8 cellular contexts compared by ENCODE assay signal in the genomic region with DNA sequence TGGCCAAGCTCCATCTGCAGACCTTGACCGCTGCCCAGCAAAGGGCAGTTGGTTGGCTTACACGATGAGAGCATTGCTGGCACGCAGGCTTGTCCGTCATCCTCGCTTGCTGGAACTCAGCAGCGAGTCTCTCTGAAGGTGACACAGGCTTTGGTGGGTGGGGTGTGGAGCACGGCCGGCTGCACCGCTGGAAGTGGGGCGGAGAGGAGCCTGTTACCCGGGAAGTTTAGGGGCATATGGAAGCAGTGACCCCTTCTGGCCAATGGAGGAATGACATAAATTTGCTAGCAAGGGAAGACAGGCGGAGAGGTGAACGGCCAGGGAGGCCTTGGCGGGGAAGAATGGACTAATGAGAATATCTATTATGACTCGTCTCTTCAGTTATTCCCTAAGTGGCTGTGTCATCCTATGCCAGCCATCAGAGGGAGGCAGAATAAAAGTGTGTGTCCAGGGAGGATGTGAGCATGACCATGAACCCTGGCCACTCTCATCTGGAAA.
DNase-seq lines count a peak whose midpoint lies in the region; ATAC-seq and TF ChIP-seq lines count a peak whose summit lies in the region.

No MANE protein-coding gene starts in this region.

- H3K9me3 Mint-ChIP-seq in H9 (peaks cover 3 to 6% of the 10 kb centered on the region in 2 experiments; a peak in 4 of 5 replicates), type B pancreatic cell (no peaks in the 10 kb centered on the region)

- H3K4me2 ChIP-seq in H9 (ENCODE audit: insufficient read depth, insufficient read length, low read length) (peak overlapping the region; percentile 30), OCI-LY3 (ENCODE audit: low read length) (no peak overlapping the region)

- H3K23me2 ChIP-seq in H9 (ENCODE audit: insufficient read length, low read depth, low read length, poor library complexity, severe bottlenecking), result no peaks in the 10 kb centered on the region

- H3K4me1 Mint-ChIP-seq in H9 (peaks cover 11 to 16% of the 10 kb centered on the region in 2 experiments), type B pancreatic cell (ENCODE audit: unreplicated experiment) (peaks cover 6% of the 10 kb centered on the region)

- H2BK5ac ChIP-seq in H9 (ENCODE audit: insufficient read length, low read length), result no peak overlapping the region

- H4K8ac ChIP-seq in H9 (replicated peaks; ENCODE audit: insufficient read length, low read depth, low read length), result no peak overlapping the region

- H3K18ac ChIP-seq in H9 (ENCODE audit: insufficient read length, low read depth, low read length), result no peak overlapping the region

- H3K4me3 Mint-ChIP-seq in H9, result no peak overlapping the region
- H3K4me3 Mint-ChIP-seq in type B pancreatic cell, result no peak overlapping the region

- H2BK12ac ChIP-seq in H9 (ENCODE audit: insufficient read length, low read depth, low read length), result no peak overlapping the region

- TF ChIP-seq CTCF in BE2C (IDR thresholded peaks at IDR 0.05; ENCODE audit: low read depth, low read length) (peak; percentile 89), H9 (conservative IDR thresholded peaks at IDR 0.05) (peak; percentile 91), OCI-LY3 (IDR thresholded peaks at IDR 0.05; ENCODE audit: low read depth, low read length) (peak; percentile 74), omental fat pad (IDR thresholded peaks at IDR 0.05) (peak in 1 of 3 donors; percentile 11), type B pancreatic cell (conservative IDR thresholded peaks at IDR 0.05) (peak; percentile 88)

- H3K4ac ChIP-seq in H9 (ENCODE audit: low read depth, low read length), result no peak overlapping the region

- H3K79me2 ChIP-seq in H9 (ENCODE audit: insufficient read depth, low read length) (no peaks in the 10 kb centered on the region), OCI-LY3 (ENCODE audit: low read length) (no peaks in the 10 kb centered on the region)

- H3K36me3 ChIP-seq in BE2C (no peaks in the 10 kb centered on the region), OCI-LY3 (replicated peaks; ENCODE audit: low read depth, low read length) (no peaks in the 10 kb centered on the region)

- no peak overlapping the region for H4K5ac ChIP-seq in H9 (ENCODE audit: insufficient read length, low read depth, low read length)

- H4K20me1 ChIP-seq in H9 (ENCODE audit: control insufficient read depth, insufficient read depth, insufficient read length) (no peaks in the 10 kb centered on the region), OCI-LY3 (ENCODE audit: insufficient read depth, low read length) (no peaks in the 10 kb centered on the region)

- DNase-seq in BE2C (peak; percentile 83), H9 (peak; percentile 91), fibroblast of the conjunctiva (ENCODE audit: low read depth) (peak; percentile 6), omental fat pad (ENCODE audit: low spot score) (peak; percentile 44), type B pancreatic cell (ENCODE audit: extremely low spot score, unreplicated experiment) (peak; percentile 78)
- DNase-seq in activated T-cell treated with anti-CD3 and anti-CD28 coated beads, Interleukin-2, amount 50 U/mL, for 48 hours, result peak; percentile 71 to 75

- no peak overlapping the region for H2AK5ac ChIP-seq in H9 (ENCODE audit: insufficient read length, low read length)

- H3K27me3 ChIP-seq in BE2C (no peaks in the 10 kb centered on the region), H9 (ENCODE audit: insufficient read depth, low read length) (no peaks in the 10 kb centered on the region), OCI-LY3 (ENCODE audit: low read depth, low read length) (peaks cover 3% of the 10 kb centered on the region; the same call in 1 of the 2 replicates)

- ATAC-seq in omental fat pad (ENCODE audit: low FRiP score) (peak; percentile 53), GM21825 (IDR thresholded peaks at IDR 0.05; ENCODE audit: unreplicated experiment) (no peak)

- no peak overlapping the region for H4K91ac ChIP-seq in H9 (ENCODE audit: insufficient read length, low read depth, low read length)

- H3K4me3 ChIP-seq in BE2C (ENCODE audit: low read depth, low read length) (no peak overlapping the region), OCI-LY3 (ENCODE audit: low read length) (no peak overlapping the region)

- H3K23ac ChIP-seq in H9 (ENCODE audit: insufficient read length, low read depth, low read length), result no peak overlapping the region

- H3K36me3 Mint-ChIP-seq in H9 (ENCODE audit: insufficient read depth in 1 of 3, low read depth in 3 of 3) (peaks cover 0 to 5% (median 0%) of the 10 kb centered on the region in 3 experiments; a peak in 2 of 7 replicates), type B pancreatic cell (no peaks in the 10 kb centered on the region)

- H2BK120ac ChIP-seq in H9 (ENCODE audit: low read depth, low read length, poor library complexity, severe bottlenecking), result no peak overlapping the region

- H3K4me1 ChIP-seq in BE2C (peaks cover 20% of the 10 kb centered on the region), H9 (ENCODE audit: insufficient read depth, low read length) (no peaks in the 10 kb centered on the region; the same call in 1 of the 2 replicates), OCI-LY3 (ENCODE audit: low read length) (0 out of 2 replicates have a peak, but pooled peaks cover 2% of the 10 kb centered on the region)

- no peak overlapping the region for H3K9ac ChIP-seq in H9 (ENCODE audit: extremely low read depth, insufficient read length, low read length)
- no peak overlapping the region for H3K9ac ChIP-seq in OCI-LY3 (ENCODE audit: low read length)

- no peak overlapping the region for H3K14ac ChIP-seq in H9 (ENCODE audit: insufficient read depth, low read length)

- no peaks in the 10 kb centered on the region for H3K79me1 ChIP-seq in H9 (ENCODE audit: insufficient read depth, low read depth, low read length, poor library complexity, severe bottlenecking)

- WGBS in H9 (ENCODE audit: extremely low coverage, insufficient read length, low lambda C conversion rate), result no CpG with 5 or more reads among the region's 15 CpGs

- H3K27ac ChIP-seq in H9 (ENCODE audit: insufficient read length, low read depth, low read length) (no peak overlapping the region), OCI-LY3 (ENCODE audit: low read length) (no peak overlapping the region)

- H3K9me3 ChIP-seq in BE2C, result no peaks in the 10 kb centered on the region; the same call in 1 of the 2 replicates
- H3K9me3 ChIP-seq in H9 (ENCODE audit: control insufficient read depth, low read depth, low read length), result no peaks in the 10 kb centered on the region
- H3K9me3 ChIP-seq in OCI-LY3 (ENCODE audit: insufficient read depth, low read length), result no peaks in the 10 kb centered on the region

- H3K27me3 Mint-ChIP-seq in H9 (ENCODE audit: low read depth) (peaks cover 55% of the 10 kb centered on the region), type B pancreatic cell (peaks cover 35% of the 10 kb centered on the region)

- H2BK20ac ChIP-seq in H9 (ENCODE audit: low read depth, low read length, poor library complexity, severe bottlenecking), result no peak overlapping the region

- no peak overlapping the region for H3K56ac ChIP-seq in H9 (ENCODE audit: insufficient read length, low read depth, low read length)

- no peak overlapping the region for H2BK15ac ChIP-seq in H9 (ENCODE audit: low read depth, low read length)

- H3T11ph ChIP-seq in H9 (ENCODE audit: low read length), result no peak overlapping the region

- H2AFZ ChIP-seq in H9 (ENCODE audit: low read length), result no peak overlapping the region
- no peak overlapping the region for H2AFZ ChIP-seq in OCI-LY3 (ENCODE audit: low read depth, low read length)

- H3K27ac Mint-ChIP-seq in H9, result no peak overlapping the region
- H3K27ac Mint-ChIP-seq in type B pancreatic cell, result peak overlapping the region; percentile 2

Comparison
In these comparisons a context has a peak if more than half of its experiments do, and no peak if none do; other contexts are left out.
1. DNase-seq: peak in every context shown above with its lines; median percentile 91 in H9; 83 in BE2C; 78 in type B pancreatic cell; 73 in activated T-cell treated with anti-CD3 and anti-CD28 coated beads, Interleukin-2, amount 50 U/mL, for 48 hours; 44 in omental fat pad; 6 in fibroblast of the conjunctiva.